ENCODE assay signal across 18 cellular contexts in genomic region chr18:56836173-56836572, GRCh38.
"Had no signal": no experiment of that assay in that cellular context is flagged by ENCODE, and none has a peak within 500 bp of the region (broad histone marks: within the 10 kb centered on the region; RNA-seq: fewer than 3 reads in every experiment).

No MANE protein-coding gene starts in this region.

- H3K4me3 Mint-ChIP-seq: naive thymus-derived CD4-positive, alpha-beta T cell had no signal

- H3K4me1 ChIP-seq: heart right ventricle, thyroid gland, upper lobe of left lung, uterus had no signal

- H3K9me3 ChIP-seq: heart right ventricle, ovary, thyroid gland, upper lobe of left lung, uterus had no signal

- H3K27me3 Mint-ChIP-seq: naive thymus-derived CD4-positive, alpha-beta T cell had no signal

- H3K27ac ChIP-seq: dorsolateral prefrontal cortex, heart right ventricle, ovary, thyroid gland, upper lobe of left lung, uterus had no signal

- ATAC-seq: esophagus mucosa; heart right ventricle; left cardiac atrium; left ventricle myocardium superior; naive thymus-derived CD4-positive, alpha-beta T cell; right cardiac atrium had no signal

- H3K4me3 ChIP-seq: dorsolateral prefrontal cortex, heart right ventricle, ovary, thyroid gland, upper lobe of left lung, uterus had no signal

- H3K9me3 Mint-ChIP-seq: naive thymus-derived CD4-positive, alpha-beta T cell had no signal

- H3K36me3 ChIP-seq: ovary, thyroid gland, uterus had no signal

- DNase-seq: cortex of kidney; dorsolateral prefrontal cortex; effector CD8-positive, alpha-beta T cell; heart right ventricle; hypothalamus; kidney; left cardiac atrium; left ventricle myocardium superior; naive thymus-derived CD4-positive, alpha-beta T cell; ovary; right cardiac atrium; small intestine; stimulated activated CD4-positive, alpha-beta T cell treated with anti-CD3 and anti-CD28 coated beads, Interleukin-12 subunit alpha, Interleukin-12 subunit beta, amount 100 ng/mL, for 4 hours; stimulated activated naive CD4-positive, alpha-beta T cell treated with Interleukin-2 at 50 U/mL for 16 hours; thyroid gland; upper lobe of left lung; uterus had no signal

- H3K27me3 ChIP-seq: dorsolateral prefrontal cortex, heart right ventricle, ovary, thyroid gland, upper lobe of left lung, uterus had no signal

- H3K27ac Mint-ChIP-seq: naive thymus-derived CD4-positive, alpha-beta T cell had no signal
